ENCODE assay signal across 8 cellular contexts in genomic region chr12:121352053-121353018, GRCh38. TPM values are rescaled to one million over a fixed set of nuclear protein-coding genes. Genes with fewer than 3 reads are reported as not detected.
A peak's percentile ranks its signal among the peaks of the same experiment; 100 is the strongest.
DNase-seq lines count a peak whose midpoint lies in the region; ATAC-seq lines count a peak whose summit lies in the region.

Gene ANAPC5 (minus strand): TSS chr12:121352411. CDS start chr12:121352340, 71 bp downstream.

- DNase-seq in COLO829 (ENCODE audit: low spot score) (peak; percentile 98), HT1080 (ENCODE audit: low read depth) (peak; percentile 99), NOMO-1 treated with DMSO at 0.1 percent for 48 hours (lab: John Stamatoyannopoulos, UW; ENCODE audit: unreplicated experiment) (peak; percentile 98), medulla oblongata (ENCODE audit: extremely low spot score) (peak; percentile 99)
- DNase-seq in activated CD8-positive, alpha-beta memory T cell treated with anti-CD3 and anti-CD28 coated beads for 4 hours (ENCODE audit: low read depth in 2 of 2) = peak; percentile 76 to 86
- peak; percentile 83 to 86 (median 84) for DNase-seq in effector memory CD8-positive, alpha-beta T cell
- DNase-seq in stimulated activated CD8-positive, alpha-beta memory T cell treated with anti-CD3 and anti-CD28 coated beads, Interleukin-12 subunit alpha, Interleukin-12 subunit beta, amount 100 ng/mL, for 1 hour (ENCODE audit: low read depth) = peak; percentile 84

- H3K9me3 Mint-ChIP-seq in effector memory CD8-positive, alpha-beta T cell = no peaks in the 10 kb centered on the region

- H3K4me3 Mint-ChIP-seq in effector memory CD8-positive, alpha-beta T cell = peak within 1 kb of the TSS; percentile 86 to 87

- H3K36me3 Mint-ChIP-seq in effector memory CD8-positive, alpha-beta T cell (ENCODE audit: insufficient read depth) = peaks cover 19% of the 10 kb centered on the region

- H3K27me3 Mint-ChIP-seq in effector memory CD8-positive, alpha-beta T cell = no peaks in the 10 kb centered on the region

- ATAC-seq in GM21360 (IDR thresholded peaks at IDR 0.05; ENCODE audit: unreplicated experiment) = peak; percentile 97
- ATAC-seq in effector memory CD8-positive, alpha-beta T cell (replicated peaks) = peak; percentile 96

- peak within 1 kb of the TSS; percentile 92 to 94 for H3K27ac Mint-ChIP-seq in effector memory CD8-positive, alpha-beta T cell

- peaks cover 21 to 23% of the 10 kb centered on the region in 2 donors for H3K4me1 Mint-ChIP-seq in effector memory CD8-positive, alpha-beta T cell (ENCODE audit: low read depth in 2 of 2)

RNA-seq across cellular contexts. Expression of gene ANAPC5, which starts in this region (rescaled TPM):
- 169 and 192 TPM in 2 replicates for total RNA-seq in HT1080 (2014; rRNA removed; shearing (Covaris generic))
- polyA plus RNA-seq in HT1080 (2015; cell fraction: cytosol; rRNA removed) = 130 and 146 TPM in 2 replicates
- 182 and 200 TPM in 2 replicates for polyA plus RNA-seq in HT1080 (2015; cell fraction: nucleus; rRNA removed)

Comparison
In these comparisons a context has a peak if more than half of its experiments do, and no peak if none do; other contexts are left out.
1. Peak in every context shown above with its lines: DNase-seq and ATAC-seq.